ENCODE assay signal across 1 cellular context in the genomic region with DNA sequence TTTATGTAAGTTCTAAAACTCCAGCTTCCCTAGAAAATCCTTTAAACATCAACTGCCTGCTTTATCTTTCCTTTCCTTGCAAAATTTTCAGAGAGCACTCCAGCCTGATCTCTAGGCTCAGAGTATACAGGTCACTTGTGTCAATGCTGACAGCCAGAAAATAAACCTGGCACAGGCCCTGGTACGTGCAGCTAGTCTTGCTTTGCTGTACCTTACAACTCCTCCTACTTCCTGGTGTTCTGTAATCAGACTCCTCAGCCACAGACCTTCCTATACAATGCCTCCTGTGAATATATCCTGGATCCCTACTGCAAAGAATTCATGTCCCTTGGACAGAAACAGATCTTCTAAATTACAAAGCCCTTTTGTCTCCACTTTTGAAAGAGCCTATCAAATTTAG.
TF ChIP-seq lines count a peak whose summit lies in the region.

No MANE protein-coding gene starts in this region.

TF ChIP-seq in HepG2, 621 proteins besides CTCF, POLR2A, EP300 and RAD21 (continued from another document and continues in another):
- TF ChIP-seq, protein P1, sequence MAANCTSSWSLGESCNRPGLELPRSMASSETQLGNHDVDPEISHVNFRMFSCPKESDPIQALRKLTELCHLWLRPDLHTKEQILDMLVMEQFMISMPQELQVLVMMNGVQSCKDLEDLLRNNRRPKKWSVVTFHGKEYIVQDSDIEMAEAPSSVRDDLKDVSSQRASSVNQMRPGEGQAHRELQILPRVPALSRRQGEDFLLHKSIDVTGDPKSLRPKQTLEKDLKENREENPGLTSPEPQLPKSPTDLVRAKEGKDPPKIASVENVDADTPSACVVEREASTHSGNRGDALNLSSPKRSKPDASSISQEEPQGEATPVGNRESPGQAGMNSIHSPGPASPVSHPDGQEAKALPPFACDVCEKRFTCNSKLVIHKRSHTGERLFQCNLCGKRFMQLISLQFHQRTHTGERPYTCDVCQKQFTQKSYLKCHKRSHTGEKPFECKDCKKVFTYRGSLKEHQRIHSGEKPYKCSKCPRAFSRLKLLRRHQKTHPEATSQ (CRISPR knock-in tag; IDR thresholded peaks at IDR 0.05; ENCODE audit: borderline replicate concordance): peak; percentile 58; the same call in 1 of the 2 replicates
- TF ChIP-seq ZNF749 (CRISPR knock-in tag; IDR thresholded peaks at IDR 0.05; ENCODE audit: borderline replicate concordance) (no peak), TAF15 (IDR thresholded peaks at IDR 0.05; ENCODE audit: low read depth, low read length, poor library complexity, severe bottlenecking) (no peak), ZNF235 (CRISPR knock-in tag; IDR thresholded peaks at IDR 0.05; ENCODE audit: borderline replicate concordance) (no peak), ZNF768 (CRISPR knock-in tag; IDR thresholded peaks at IDR 0.05) (no peak), ZBTB7B (CRISPR knock-in tag; IDR thresholded peaks at IDR 0.05) (peak; percentile 64; the same call in 1 of the 2 replicates), YY1 (IDR thresholded peaks at IDR 0.05; ENCODE audit: insufficient read depth, insufficient replicate concordance, low read depth, low read length) (no peak), CBFB (CRISPR knock-in tag; IDR thresholded peaks at IDR 0.05) (0 out of 2 replicates have a peak, but pooled peaks have one; percentile 31), ZNF317 (CRISPR knock-in tag; IDR thresholded peaks at IDR 0.05) (no peak), KLF16 (CRISPR knock-in tag; IDR thresholded peaks at IDR 0.05) (0 out of 4 replicates have a peak, but pooled peaks of 1 of the 2 experiments have one; percentile 49), HIVEP1 (CRISPR knock-in tag; IDR thresholded peaks at IDR 0.05) (no peak), SKI (IDR thresholded peaks at IDR 0.05; ENCODE audit: partially characterized antibody) (peak; percentile 22), ZNF724P (CRISPR knock-in tag; IDR thresholded peaks at IDR 0.05; ENCODE audit: borderline replicate concordance) (no peak), ARNT (IDR thresholded peaks at IDR 0.05) (no peak), KLF12 (CRISPR knock-in tag; IDR thresholded peaks at IDR 0.05; ENCODE audit: borderline replicate concordance) (0 out of 2 replicates have a peak, but pooled peaks have one; percentile 52), ARNTL (CRISPR knock-in tag; IDR thresholded peaks at IDR 0.05) (peak; percentile 85), SIN3B (IDR thresholded peaks at IDR 0.05; ENCODE audit: low read length) (no peak), ZNF292 (CRISPR knock-in tag; IDR thresholded peaks at IDR 0.05; ENCODE audit: borderline replicate concordance, low read depth) (peak; percentile 93; the same call in 1 of the 2 replicates), CREB1 (IDR thresholded peaks at IDR 0.05) (no peak), CREB1 (CRISPR knock-in tag; IDR thresholded peaks at IDR 0.05) (peak; percentile 63), ZNF20 (CRISPR knock-in tag; IDR thresholded peaks at IDR 0.05) (no peak), SOX5 (CRISPR knock-in tag; IDR thresholded peaks at IDR 0.05; ENCODE audit: borderline replicate concordance) (peak; percentile 93), RNF2 (conservative IDR thresholded peaks at IDR 0.05; ENCODE audit: low read depth) (no peak), FOXC1 (CRISPR knock-in tag; IDR thresholded peaks at IDR 0.05; ENCODE audit: borderline replicate concordance) (no peak), SNAPC2 (CRISPR knock-in tag; IDR thresholded peaks at IDR 0.05) (peak; percentile 63; the same call in 1 of the 2 replicates)
- TF ChIP-seq, protein P2, sequence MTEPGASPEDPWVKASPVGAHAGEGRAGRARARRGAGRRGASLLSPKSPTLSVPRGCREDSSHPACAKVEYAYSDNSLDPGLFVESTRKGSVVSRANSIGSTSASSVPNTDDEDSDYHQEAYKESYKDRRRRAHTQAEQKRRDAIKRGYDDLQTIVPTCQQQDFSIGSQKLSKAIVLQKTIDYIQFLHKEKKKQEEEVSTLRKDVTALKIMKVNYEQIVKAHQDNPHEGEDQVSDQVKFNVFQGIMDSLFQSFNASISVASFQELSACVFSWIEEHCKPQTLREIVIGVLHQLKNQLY (CRISPR knock-in tag; IDR thresholded peaks at IDR 0.05): peak; percentile 65
- TF ChIP-seq, protein P3, sequence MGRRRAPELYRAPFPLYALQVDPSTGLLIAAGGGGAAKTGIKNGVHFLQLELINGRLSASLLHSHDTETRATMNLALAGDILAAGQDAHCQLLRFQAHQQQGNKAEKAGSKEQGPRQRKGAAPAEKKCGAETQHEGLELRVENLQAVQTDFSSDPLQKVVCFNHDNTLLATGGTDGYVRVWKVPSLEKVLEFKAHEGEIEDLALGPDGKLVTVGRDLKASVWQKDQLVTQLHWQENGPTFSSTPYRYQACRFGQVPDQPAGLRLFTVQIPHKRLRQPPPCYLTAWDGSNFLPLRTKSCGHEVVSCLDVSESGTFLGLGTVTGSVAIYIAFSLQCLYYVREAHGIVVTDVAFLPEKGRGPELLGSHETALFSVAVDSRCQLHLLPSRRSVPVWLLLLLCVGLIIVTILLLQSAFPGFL (CRISPR knock-in tag; IDR thresholded peaks at IDR 0.05): no peak
- TF ChIP-seq, protein P4, sequence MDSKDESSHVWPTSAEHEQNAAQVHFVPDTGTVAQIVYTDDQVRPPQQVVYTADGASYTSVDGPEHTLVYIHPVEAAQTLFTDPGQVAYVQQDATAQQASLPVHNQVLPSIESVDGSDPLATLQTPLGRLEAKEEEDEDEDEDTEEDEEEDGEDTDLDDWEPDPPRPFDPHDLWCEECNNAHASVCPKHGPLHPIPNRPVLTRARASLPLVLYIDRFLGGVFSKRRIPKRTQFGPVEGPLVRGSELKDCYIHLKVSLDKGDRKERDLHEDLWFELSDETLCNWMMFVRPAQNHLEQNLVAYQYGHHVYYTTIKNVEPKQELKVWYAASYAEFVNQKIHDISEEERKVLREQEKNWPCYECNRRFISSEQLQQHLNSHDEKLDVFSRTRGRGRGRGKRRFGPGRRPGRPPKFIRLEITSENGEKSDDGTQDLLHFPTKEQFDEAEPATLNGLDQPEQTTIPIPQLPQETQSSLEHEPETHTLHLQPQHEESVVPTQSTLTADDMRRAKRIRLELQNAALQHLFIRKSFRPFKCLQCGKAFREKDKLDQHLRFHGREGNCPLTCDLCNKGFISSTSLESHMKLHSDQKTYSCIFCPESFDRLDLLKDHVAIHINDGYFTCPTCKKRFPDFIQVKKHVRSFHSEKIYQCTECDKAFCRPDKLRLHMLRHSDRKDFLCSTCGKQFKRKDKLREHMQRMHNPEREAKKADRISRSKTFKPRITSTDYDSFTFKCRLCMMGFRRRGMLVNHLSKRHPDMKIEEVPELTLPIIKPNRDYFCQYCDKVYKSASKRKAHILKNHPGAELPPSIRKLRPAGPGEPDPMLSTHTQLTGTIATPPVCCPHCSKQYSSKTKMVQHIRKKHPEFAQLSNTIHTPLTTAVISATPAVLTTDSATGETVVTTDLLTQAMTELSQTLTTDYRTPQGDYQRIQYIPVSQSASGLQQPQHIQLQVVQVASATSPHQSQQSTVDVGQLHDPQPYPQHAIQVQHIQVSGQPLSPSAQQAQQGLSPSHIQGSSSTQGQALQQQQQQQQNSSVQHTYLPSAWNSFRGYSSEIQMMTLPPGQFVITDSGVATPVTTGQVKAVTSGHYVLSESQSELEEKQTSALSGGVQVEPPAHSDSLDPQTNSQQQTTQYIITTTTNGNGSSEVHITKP (CRISPR knock-in tag; IDR thresholded peaks at IDR 0.05; ENCODE audit: low read depth): 0 out of 2 replicates have a peak, but pooled peaks have one; percentile 34
- TF ChIP-seq, protein P5, sequence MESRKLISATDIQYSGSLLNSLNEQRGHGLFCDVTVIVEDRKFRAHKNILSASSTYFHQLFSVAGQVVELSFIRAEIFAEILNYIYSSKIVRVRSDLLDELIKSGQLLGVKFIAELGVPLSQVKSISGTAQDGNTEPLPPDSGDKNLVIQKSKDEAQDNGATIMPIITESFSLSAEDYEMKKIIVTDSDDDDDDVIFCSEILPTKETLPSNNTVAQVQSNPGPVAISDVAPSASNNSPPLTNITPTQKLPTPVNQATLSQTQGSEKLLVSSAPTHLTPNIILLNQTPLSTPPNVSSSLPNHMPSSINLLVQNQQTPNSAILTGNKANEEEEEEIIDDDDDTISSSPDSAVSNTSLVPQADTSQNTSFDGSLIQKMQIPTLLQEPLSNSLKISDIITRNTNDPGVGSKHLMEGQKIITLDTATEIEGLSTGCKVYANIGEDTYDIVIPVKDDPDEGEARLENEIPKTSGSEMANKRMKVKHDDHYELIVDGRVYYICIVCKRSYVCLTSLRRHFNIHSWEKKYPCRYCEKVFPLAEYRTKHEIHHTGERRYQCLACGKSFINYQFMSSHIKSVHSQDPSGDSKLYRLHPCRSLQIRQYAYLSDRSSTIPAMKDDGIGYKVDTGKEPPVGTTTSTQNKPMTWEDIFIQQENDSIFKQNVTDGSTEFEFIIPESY (CRISPR knock-in tag; IDR thresholded peaks at IDR 0.05): no peak; the same call in 1 of the 2 replicates
- TF ChIP-seq, protein P6, sequence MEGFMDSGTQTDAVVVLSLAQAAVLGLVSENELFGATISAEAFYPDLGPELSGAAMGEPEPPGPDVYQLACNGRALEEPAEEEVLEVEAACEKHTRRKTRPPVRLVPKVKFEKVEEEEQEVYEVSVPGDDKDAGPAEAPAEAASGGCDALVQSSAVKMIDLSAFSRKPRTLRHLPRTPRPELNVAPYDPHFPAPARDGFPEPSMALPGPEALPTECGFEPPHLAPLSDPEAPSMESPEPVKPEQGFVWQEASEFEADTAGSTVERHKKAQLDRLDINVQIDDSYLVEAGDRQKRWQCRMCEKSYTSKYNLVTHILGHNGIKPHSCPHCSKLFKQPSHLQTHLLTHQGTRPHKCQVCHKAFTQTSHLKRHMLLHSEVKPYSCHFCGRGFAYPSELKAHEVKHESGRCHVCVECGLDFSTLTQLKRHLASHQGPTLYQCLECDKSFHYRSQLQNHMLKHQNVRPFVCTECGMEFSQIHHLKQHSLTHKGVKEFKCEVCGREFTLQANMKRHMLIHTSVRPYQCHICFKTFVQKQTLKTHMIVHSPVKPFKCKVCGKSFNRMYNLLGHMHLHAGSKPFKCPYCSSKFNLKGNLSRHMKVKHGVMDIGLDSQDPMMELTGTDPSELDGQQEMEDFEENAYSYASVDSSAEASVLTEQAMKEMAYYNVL (CRISPR knock-in tag; IDR thresholded peaks at IDR 0.05; ENCODE audit: borderline replicate concordance): peak; percentile 86; the same call in 1 of the 2 replicates
- TF ChIP-seq, protein P7, sequence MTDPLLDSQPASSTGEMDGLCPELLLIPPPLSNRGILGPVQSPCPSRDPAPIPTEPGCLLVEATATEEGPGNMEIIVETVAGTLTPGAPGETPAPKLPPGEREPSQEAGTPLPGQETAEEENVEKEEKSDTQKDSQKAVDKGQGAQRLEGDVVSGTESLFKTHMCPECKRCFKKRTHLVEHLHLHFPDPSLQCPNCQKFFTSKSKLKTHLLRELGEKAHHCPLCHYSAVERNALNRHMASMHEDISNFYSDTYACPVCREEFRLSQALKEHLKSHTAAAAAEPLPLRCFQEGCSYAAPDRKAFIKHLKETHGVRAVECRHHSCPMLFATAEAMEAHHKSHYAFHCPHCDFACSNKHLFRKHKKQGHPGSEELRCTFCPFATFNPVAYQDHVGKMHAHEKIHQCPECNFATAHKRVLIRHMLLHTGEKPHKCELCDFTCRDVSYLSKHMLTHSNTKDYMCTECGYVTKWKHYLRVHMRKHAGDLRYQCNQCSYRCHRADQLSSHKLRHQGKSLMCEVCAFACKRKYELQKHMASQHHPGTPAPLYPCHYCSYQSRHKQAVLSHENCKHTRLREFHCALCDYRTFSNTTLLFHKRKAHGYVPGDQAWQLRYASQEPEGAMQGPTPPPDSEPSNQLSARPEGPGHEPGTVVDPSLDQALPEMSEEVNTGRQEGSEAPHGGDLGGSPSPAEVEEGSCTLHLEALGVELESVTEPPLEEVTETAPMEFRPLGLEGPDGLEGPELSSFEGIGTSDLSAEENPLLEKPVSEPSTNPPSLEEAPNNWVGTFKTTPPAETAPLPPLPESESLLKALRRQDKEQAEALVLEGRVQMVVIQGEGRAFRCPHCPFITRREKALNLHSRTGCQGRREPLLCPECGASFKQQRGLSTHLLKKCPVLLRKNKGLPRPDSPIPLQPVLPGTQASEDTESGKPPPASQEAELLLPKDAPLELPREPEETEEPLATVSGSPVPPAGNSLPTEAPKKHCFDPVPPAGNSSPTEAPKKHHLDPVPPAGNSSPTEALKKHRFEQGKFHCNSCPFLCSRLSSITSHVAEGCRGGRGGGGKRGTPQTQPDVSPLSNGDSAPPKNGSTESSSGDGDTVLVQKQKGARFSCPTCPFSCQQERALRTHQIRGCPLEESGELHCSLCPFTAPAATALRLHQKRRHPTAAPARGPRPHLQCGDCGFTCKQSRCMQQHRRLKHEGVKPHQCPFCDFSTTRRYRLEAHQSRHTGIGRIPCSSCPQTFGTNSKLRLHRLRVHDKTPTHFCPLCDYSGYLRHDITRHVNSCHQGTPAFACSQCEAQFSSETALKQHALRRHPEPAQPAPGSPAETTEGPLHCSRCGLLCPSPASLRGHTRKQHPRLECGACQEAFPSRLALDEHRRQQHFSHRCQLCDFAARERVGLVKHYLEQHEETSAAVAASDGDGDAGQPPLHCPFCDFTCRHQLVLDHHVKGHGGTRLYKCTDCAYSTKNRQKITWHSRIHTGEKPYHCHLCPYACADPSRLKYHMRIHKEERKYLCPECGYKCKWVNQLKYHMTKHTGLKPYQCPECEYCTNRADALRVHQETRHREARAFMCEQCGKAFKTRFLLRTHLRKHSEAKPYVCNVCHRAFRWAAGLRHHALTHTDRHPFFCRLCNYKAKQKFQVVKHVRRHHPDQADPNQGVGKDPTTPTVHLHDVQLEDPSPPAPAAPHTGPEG (CRISPR knock-in tag; IDR thresholded peaks at IDR 0.05): no peak
- TF ChIP-seq, protein P8, sequence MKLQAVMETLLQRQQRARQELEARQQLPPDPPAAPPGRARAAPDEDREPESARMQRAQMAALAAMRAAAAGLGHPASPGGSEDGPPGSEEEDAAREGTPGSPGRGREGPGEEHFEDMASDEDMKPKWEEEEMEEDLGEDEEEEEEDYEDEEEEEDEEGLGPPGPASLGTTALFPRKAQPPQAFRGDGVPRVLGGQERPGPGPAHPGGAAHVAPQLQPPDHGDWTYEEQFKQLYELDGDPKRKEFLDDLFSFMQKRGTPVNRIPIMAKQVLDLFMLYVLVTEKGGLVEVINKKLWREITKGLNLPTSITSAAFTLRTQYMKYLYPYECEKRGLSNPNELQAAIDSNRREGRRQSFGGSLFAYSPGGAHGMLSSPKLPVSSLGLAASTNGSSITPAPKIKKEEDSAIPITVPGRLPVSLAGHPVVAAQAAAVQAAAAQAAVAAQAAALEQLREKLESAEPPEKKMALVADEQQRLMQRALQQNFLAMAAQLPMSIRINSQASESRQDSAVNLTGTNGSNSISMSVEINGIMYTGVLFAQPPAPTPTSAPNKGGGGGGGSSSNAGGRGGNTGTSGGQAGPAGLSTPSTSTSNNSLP (IDR thresholded peaks at IDR 0.05; ENCODE audit: low read depth, low read length): no peak
